Comparison of ENCODE assay signal across 16 cellular contexts in the genomic region with DNA sequence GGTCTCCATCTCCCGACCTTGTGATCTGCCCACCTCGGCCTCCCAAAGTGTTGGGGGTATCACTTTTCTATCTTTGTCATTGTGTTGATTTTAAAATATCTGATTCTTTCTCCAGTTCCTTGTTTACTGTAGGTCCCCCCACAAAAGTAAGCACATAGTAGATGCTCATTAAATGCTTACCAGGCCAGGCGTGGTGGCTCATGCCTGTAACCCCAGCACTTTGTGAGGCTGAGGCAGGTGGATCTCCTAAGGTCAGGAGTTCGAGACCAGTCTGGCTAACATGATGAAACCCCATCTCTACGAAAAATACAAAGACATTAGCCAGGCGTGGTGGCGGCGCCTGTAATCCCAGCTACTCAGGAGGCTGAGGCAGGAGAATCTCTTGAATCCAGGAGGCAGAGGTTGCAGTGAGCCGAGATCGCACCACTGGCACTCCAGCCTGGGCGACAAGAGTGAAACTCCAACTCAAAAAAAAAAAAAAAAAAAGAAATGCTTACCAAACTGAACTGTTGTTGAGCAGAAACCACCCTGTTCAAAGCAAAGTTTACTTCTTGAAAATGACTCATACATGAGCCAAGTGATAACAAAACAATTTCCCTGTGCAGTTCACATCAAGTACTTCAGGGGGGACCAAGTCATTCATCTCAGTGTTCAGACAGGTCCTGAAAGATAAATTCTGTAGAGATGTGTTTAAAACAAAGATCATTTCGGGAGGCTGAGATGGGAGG. TPM values are rescaled to one million over a fixed set of nuclear protein-coding genes. Genes with fewer than 3 reads are reported as not detected.
DNase-seq lines count a peak whose midpoint lies in the region; ATAC-seq and TF ChIP-seq lines count a peak whose summit lies in the region.
"Had no signal": no experiment of that assay in that cellular context is flagged by ENCODE, and none has a peak within 500 bp of the region (broad histone marks: within the 10 kb centered on the region; RNA-seq: fewer than 3 reads in every experiment).

No MANE protein-coding gene starts in this region.

- ATAC-seq in HG03196 (IDR thresholded peaks at IDR 0.05; ENCODE audit: unreplicated experiment), result peak; percentile 56
- ATAC-seq: activated CD4-positive, CD25-positive, alpha-beta regulatory T cell treated with anti-CD3 and anti-CD28 coated beads, Interleukin-2, amount 50 U/mL, for 24 hours had no signal

- peak; percentile 74 for DNase-seq in ELR (ENCODE audit: low read depth)
- peak; percentile 92 for DNase-seq in amniotic epithelial cell (ENCODE audit: low read depth)
- DNase-seq in hepatic stellate cell (ENCODE audit: low spot score), result peak; percentile 44
- DNase-seq in testis, result no peak
- DNase-seq in germinal center (ENCODE audit: low spot score), result no peak
- DNase-seq in stimulated activated CD4-positive, alpha-beta T cell treated with anti-CD3 and anti-CD28 coated beads, Interleukin-2, amount 100 ng/mL, for 24 hours, result no peak
- no peak for DNase-seq in left ventricle myocardium inferior
- DNase-seq: effector memory CD4-positive, alpha-beta T cell; midbrain; NCI-H1436 treated with DMSO at 0.1 percent for 48 hours; NCI-H510A; spleen had no signal

- H3K27ac ChIP-seq in testis (no peak overlapping the region), left ventricle myocardium inferior (replicated peaks) (no peak overlapping the region)

- no peaks in the 10 kb centered on the region for H3K36me3 ChIP-seq in testis (ENCODE audit: low read depth, missing control alignments)
- no peaks in the 10 kb centered on the region for H3K36me3 ChIP-seq in left ventricle myocardium inferior
- H3K36me3 ChIP-seq: Peyer's patch, spleen had no signal

- H3K27me3 ChIP-seq in testis (no peaks in the 10 kb centered on the region), left ventricle myocardium inferior (ENCODE audit: low read depth) (no peaks in the 10 kb centered on the region)
- H3K27me3 ChIP-seq: Peyer's patch had no signal

- TF ChIP-seq CTCF in testis (IDR thresholded peaks at IDR 0.05), result no peak
- no peak for TF ChIP-seq CTCF in left ventricle myocardium inferior (IDR thresholded peaks at IDR 0.05; ENCODE audit: borderline replicate concordance)

- 70 to 77% methylated on average over 12 of the region's 12 CpGs for WGBS in testis, 2 donors

- no peaks in the 10 kb centered on the region for H3K9me3 ChIP-seq in testis
- no peaks in the 10 kb centered on the region for H3K9me3 ChIP-seq in left ventricle myocardium inferior (replicated peaks)
- H3K9me3 ChIP-seq: spleen had no signal

- H3K4me3 ChIP-seq in testis (no peak overlapping the region), left ventricle myocardium inferior (no peak overlapping the region)
- H3K4me3 ChIP-seq: Peyer's patch, spleen had no signal

- intact Hi-C loops in testis (cut with DNase I; ENCODE audit: low total_unique reads) (no loop called here), left ventricle myocardium inferior (cut with micrococcal nuclease) (no loop called here)

- H3K4me1 ChIP-seq in testis (peaks cover under 1% of the 10 kb centered on the region), left ventricle myocardium inferior (peaks cover 4% of the 10 kb centered on the region)
- H3K4me1 ChIP-seq: Peyer's patch had no signal

- no peak for TF ChIP-seq POLR2A in testis (IDR thresholded peaks at IDR 0.05)

RNA-seq across cellular contexts. Expression of a gene that starts 24.3 kb away (rescaled TPM):
- total RNA-seq in testis (10 to 100 TPM; 18.8 to 36.1 TPM), left ventricle myocardium inferior (40.4 TPM)
- polyA plus RNA-seq in testis (ENCODE audit: insufficient read depth, low read depth, low replicate concordance), result 21.0 TPM
- polyA plus RNA-seq: IgD-negative memory B cell had no signal

RNA-seq across cellular contexts. Expression of a gene that starts 53.1 kb away (rescaled TPM):
- total RNA-seq in testis, result 10 to 100 TPM; 13.3 to 18.3 TPM
- polyA plus RNA-seq in testis (ENCODE audit: insufficient read depth, low read depth, low replicate concordance), result 8.4 TPM
- total RNA-seq in left ventricle myocardium inferior, result 36.7 TPM

Comparison
In these comparisons a context has a peak if more than half of its experiments do, and no peak if none do; other contexts are left out.
1. DNase-seq: peak in ELR (single experiment), amniotic epithelial cell (single experiment) and hepatic stellate cell (single experiment); none in testis (single experiment), germinal center (single experiment), stimulated activated CD4-positive, alpha-beta T cell treated with anti-CD3 and anti-CD28 coated beads, Interleukin-2, amount 100 ng/mL, for 24 hours (0 of 2) and left ventricle myocardium inferior (single experiment).